ENCODE assay signal across 1 cellular context in genomic region chr11:72254299-72254993, GRCh38.
TF ChIP-seq lines count a peak whose summit lies in the region.

No MANE protein-coding gene starts in this region.

TF ChIP-seq in HEK293, 187 proteins besides CTCF, POLR2A, EP300 and RAD21 (continued from another document):
- peak; percentile 16 for TF ChIP-seq SETDB1 (IDR thresholded peaks at IDR 0.05; ENCODE audit: insufficient read length, low read length)
TF ChIP-seq in HEK293: peak in this region for 1.
